10 cellular contexts compared by ENCODE assay signal in genomic region chr14:65096323-65097089, GRCh38.
DNase-seq lines count a peak whose midpoint lies in the region; ATAC-seq, FAIRE-seq and TF ChIP-seq lines count a peak whose summit lies in the region.
"Had no signal": no experiment of that assay in that cellular context is flagged by ENCODE, and none has a peak within 500 bp of the region (broad histone marks: within the 10 kb centered on the region; RNA-seq: fewer than 3 reads in every experiment).

No MANE protein-coding gene starts in this region.

- no peaks in the 10 kb centered on the region for H3K9me3 Mint-ChIP-seq in effector memory CD8-positive, alpha-beta T cell

- DNase-seq in AG10803 (ENCODE audit: low read depth) (peak; percentile 31), OCI-M1 (lab: John Stamatoyannopoulos, UW) (peak; percentile 87), NCI-H2196 (lab: John Stamatoyannopoulos, UW; ENCODE audit: unreplicated experiment) (no peak), D721Med (ENCODE audit: insufficient read length, low spot score) (no peak)
- DNase-seq in effector memory CD8-positive, alpha-beta T cell: no peak
- DNase-seq in stimulated activated naive CD4-positive, alpha-beta T cell (lab: John Stamatoyannopoulos, UW): no peak
- no peak for DNase-seq in activated effector memory CD4-positive, alpha-beta T cell treated with anti-CD3 and anti-CD28 coated beads, Interleukin-2, amount 50 U/mL, for 16 hours
- DNase-seq: activated gamma-delta T cell treated with Interleukin-2 at 50 U/mL for 16 hours had no signal

- H3K36me3 Mint-ChIP-seq in effector memory CD8-positive, alpha-beta T cell (ENCODE audit: insufficient read depth): peaks cover 64% of the 10 kb centered on the region

- FAIRE-seq in D721Med (lab: Jason Lieb, UNC): no peak
- FAIRE-seq: keratinocyte had no signal

- H3K27me3 ChIP-seq in neutrophil: no peaks in the 10 kb centered on the region

- no peak for ATAC-seq in effector memory CD8-positive, alpha-beta T cell (replicated peaks)

- H3K27ac Mint-ChIP-seq in effector memory CD8-positive, alpha-beta T cell: peak overlapping the region in 1 of 2 donors; percentile 62

- peak overlapping the region; percentile 88 for H3K27ac ChIP-seq in neutrophil

- H3K36me3 ChIP-seq in neutrophil: peaks cover 50% of the 10 kb centered on the region

- no peaks in the 10 kb centered on the region for H3K9me3 ChIP-seq in neutrophil

- H3K4me1 Mint-ChIP-seq in effector memory CD8-positive, alpha-beta T cell (ENCODE audit: low read depth in 2 of 2): peaks cover 47 to 76% of the 10 kb centered on the region in 2 donors

- TF ChIP-seq CTCF in AG10803 (conservative IDR thresholded peaks at IDR 0.05; ENCODE audit: low read length): no peak
- no peak for TF ChIP-seq CTCF in neutrophil (IDR thresholded peaks at IDR 0.05)
- no peak for TF ChIP-seq CTCF in D721Med (IDR thresholded peaks at IDR 0.05; ENCODE audit: insufficient read depth, missing control alignments)

- H3K4me1 ChIP-seq in neutrophil (ENCODE audit: control insufficient read depth in 1 of 2, insufficient read depth in 1 of 2, low read depth in 1 of 2, low read length in 1 of 2): peaks cover 67 to 75% of the 10 kb centered on the region in 2 experiments

- peak overlapping the region; percentile 40 to 57 for H3K4me3 Mint-ChIP-seq in effector memory CD8-positive, alpha-beta T cell

- H3K4me3 ChIP-seq in AG10803 (ENCODE audit: low read length) (no peak overlapping the region), neutrophil (ENCODE audit: low read depth in 1 of 2, low read length in 1 of 2) (no peak overlapping the region)

- no peaks in the 10 kb centered on the region for H3K27me3 Mint-ChIP-seq in effector memory CD8-positive, alpha-beta T cell

Comparison
In these comparisons a context has a peak if more than half of its experiments do, and no peak if none do; other contexts are left out.
1. DNase-seq: peak in AG10803 (single experiment) and OCI-M1 (single experiment); none in effector memory CD8-positive, alpha-beta T cell (0 of 3), stimulated activated naive CD4-positive, alpha-beta T cell (0 of 6), activated effector memory CD4-positive, alpha-beta T cell treated with anti-CD3 and anti-CD28 coated beads, Interleukin-2, amount 50 U/mL, for 16 hours (single experiment), NCI-H2196 (single experiment) and D721Med (single experiment).